11 cellular contexts compared by ENCODE assay signal in the genomic region with DNA sequence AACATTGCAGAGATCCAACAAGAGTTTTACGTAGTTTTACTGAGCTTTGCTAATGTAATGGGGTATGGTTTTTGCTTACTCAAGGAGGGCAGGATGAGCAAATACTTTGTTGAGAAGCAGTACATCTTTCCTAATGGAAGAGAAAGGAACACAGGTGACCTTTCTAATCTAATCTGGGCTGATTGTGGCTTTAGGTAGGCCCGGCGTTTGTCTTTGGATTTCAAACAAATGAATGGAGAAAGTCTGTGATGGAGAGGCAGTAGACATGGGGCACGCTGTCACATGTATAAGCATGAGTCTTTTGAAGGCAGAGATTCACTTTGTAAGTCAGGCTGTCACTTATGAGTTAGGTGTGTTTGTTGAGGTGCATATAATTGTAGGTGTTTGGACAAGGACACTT. TPM values are rescaled to one million over a fixed set of nuclear protein-coding genes. Genes with fewer than 3 reads are reported as not detected.
A peak's percentile ranks its signal among the peaks of the same experiment; 100 is the strongest.
DNase-seq lines count a peak whose midpoint lies in the region; ATAC-seq and TF ChIP-seq lines count a peak whose summit lies in the region.
"Had no signal": no experiment of that assay in that cellular context is flagged by ENCODE, and none has a peak within 500 bp of the region (broad histone marks: within the 10 kb centered on the region; RNA-seq: fewer than 3 reads in every experiment).

No MANE protein-coding gene starts in this region.

- H2BK5ac ChIP-seq in IMR-90 (ENCODE audit: low read depth, low read length, poor library complexity, severe bottlenecking), result no peak overlapping the region

- H4K91ac ChIP-seq in IMR-90 (ENCODE audit: insufficient read depth, low read depth, low read length), result no peak overlapping the region

- H3K56ac ChIP-seq in IMR-90 (ENCODE audit: extremely low read depth, insufficient read depth, low read length), result no peak overlapping the region

- H3K18ac ChIP-seq in IMR-90 (ENCODE audit: low read depth, low read length), result no peak overlapping the region; the same call in 1 of the 2 replicates

- intact Hi-C loops in IMR-90 (cut with micrococcal nuclease), result no loop called here
- intact Hi-C loops in ovary (cut with DNase I), result no loop called here

- no peak overlapping the region for H2AFZ ChIP-seq in IMR-90 (replicated peaks; ENCODE audit: low read length, poor library complexity)

- H3K4me1 ChIP-seq in IMR-90 (ENCODE audit: control insufficient read depth, insufficient read depth, low read length), result peaks cover 13% of the 10 kb centered on the region
- H3K4me1 ChIP-seq in ovary (ENCODE audit: insufficient read depth), result peaks cover 8% of the 10 kb centered on the region

- in situ Hi-C loops in IMR-90 (cut with MboI; ENCODE audit: low sequenced_read_pairs), result no loop called here

- no peak for TF ChIP-seq EP300 in ovary (IDR thresholded peaks at IDR 0.05)

- H4K20me1 ChIP-seq in IMR-90 (ENCODE audit: insufficient read depth, low read length), result peaks cover 47% of the 10 kb centered on the region

- H2BK20ac ChIP-seq in IMR-90 (ENCODE audit: low read depth, low read length), result no peak overlapping the region

- H3K4ac ChIP-seq in IMR-90 (ENCODE audit: low read depth, low read length), result no peak overlapping the region

- no peak overlapping the region for H3K27ac ChIP-seq in AG04450 (ENCODE audit: low read depth, low read length)
- H3K27ac ChIP-seq in IMR-90 (ENCODE audit: insufficient read depth, low read length), result no peak overlapping the region
- H3K27ac ChIP-seq in ovary, result peak overlapping the region in 1 of 2 donors; percentile 92

- H3K14ac ChIP-seq in IMR-90 (replicated peaks; ENCODE audit: low read depth, low read length), result peak overlapping the region; percentile 17

- no peak for TF ChIP-seq POLR2A in IMR-90 (IDR thresholded peaks at IDR 0.05; ENCODE audit: low read depth, low read length)
- no peak for TF ChIP-seq POLR2A in ovary (IDR thresholded peaks at IDR 0.05)

- peak overlapping the region; percentile 33 for H3K23ac ChIP-seq in IMR-90 (ENCODE audit: low read depth, low read length)

- H3K4me2 ChIP-seq in IMR-90 (ENCODE audit: low read depth, low read length), result peak overlapping the region; percentile 96

- H3K4me1 Mint-ChIP-seq in chondrocyte (ENCODE audit: low read depth), result peaks cover 35% of the 10 kb centered on the region
- peaks cover 16 to 65% (median 41%) of the 10 kb centered on the region in 4 donors for H3K4me1 Mint-ChIP-seq in naive thymus-derived CD8-positive, alpha-beta T cell

- H3K79me1 ChIP-seq in IMR-90 (ENCODE audit: low read depth in 1 of 2, low read length in 2 of 2), result peaks cover 20 to 59% of the 10 kb centered on the region in 2 experiments

- no peak overlapping the region for H2AK5ac ChIP-seq in IMR-90 (ENCODE audit: low read depth, low read length)

- H3K9me3 ChIP-seq in AG04450 (ENCODE audit: control insufficient read depth, insufficient read depth, low read length) (no peaks in the 10 kb centered on the region; the same call in 1 of the 2 replicates), IMR-90 (ENCODE audit: control insufficient read depth, insufficient read depth, low read length) (no peaks in the 10 kb centered on the region), ovary (no peaks in the 10 kb centered on the region)
- H3K9me3 ChIP-seq: pancreas had no signal

- TF ChIP-seq RAD21 in IMR-90 (IDR thresholded peaks at IDR 0.05; ENCODE audit: low read length), result no peak

- no peaks in the 10 kb centered on the region for H3K9me3 Mint-ChIP-seq in chondrocyte (ENCODE audit: low read depth)
- H3K9me3 Mint-ChIP-seq in naive thymus-derived CD8-positive, alpha-beta T cell, result no peaks in the 10 kb centered on the region

- H2AK9ac ChIP-seq in IMR-90 (replicated peaks; ENCODE audit: low read depth, low read length, poor library complexity), result no peak overlapping the region

- H3K4me3 ChIP-seq in AG04450 (ENCODE audit: low read depth, low read length), result peak overlapping the region; percentile 64
- H3K4me3 ChIP-seq in IMR-90 (ENCODE audit: insufficient read depth, low read depth, low read length), result peak overlapping the region; percentile 34
- H3K4me3 ChIP-seq in ovary, result no peak overlapping the region

- DNase-seq in AG04450 (ENCODE audit: low read depth, low spot score) (no peak), IMR-90 (no peak), chondrocyte (ENCODE audit: low spot score) (no peak), foreskin melanocyte (no peak), ovary (no peak), NCI-H748 (lab: John Stamatoyannopoulos, UW; ENCODE audit: unreplicated experiment) (no peak)
- DNase-seq in naive thymus-derived CD8-positive, alpha-beta T cell, result peak in 1 of 10 donors; percentile 17
- DNase-seq: activated naive CD4-positive, alpha-beta T cell treated with Interleukin-2 at 50 U/mL for 16 hours; NCI-H69 had no signal

- H3K9ac ChIP-seq in IMR-90 (ENCODE audit: low read depth, low read length), result peak overlapping the region; percentile 59; the same call in 1 of the 2 replicates

- no peak overlapping the region for H4K8ac ChIP-seq in IMR-90 (ENCODE audit: low read depth in 2 of 2, low read length in 2 of 2)

- no peak overlapping the region for H4K5ac ChIP-seq in IMR-90 (ENCODE audit: low read depth, low read length)

- H3K36me3 Mint-ChIP-seq in chondrocyte (ENCODE audit: low read depth), result no peaks in the 10 kb centered on the region
- peaks cover 0 to 3% (median 1%) of the 10 kb centered on the region in 3 donors for H3K36me3 Mint-ChIP-seq in naive thymus-derived CD8-positive, alpha-beta T cell

- peak overlapping the region; percentile 81 for H3K4me3 Mint-ChIP-seq in chondrocyte (ENCODE audit: unreplicated experiment)
- peak overlapping the region; percentile 62 to 94 (median 88) for H3K4me3 Mint-ChIP-seq in naive thymus-derived CD8-positive, alpha-beta T cell

- H3K9me1 ChIP-seq in IMR-90 (ENCODE audit: insufficient read depth, low read length), result peaks cover 18% of the 10 kb centered on the region

- no peak for ATAC-seq in IMR-90 (ENCODE audit: low read depth)
- no peak for ATAC-seq in naive thymus-derived CD8-positive, alpha-beta T cell
- no peak for ATAC-seq in GM21515 (IDR thresholded peaks at IDR 0.05; ENCODE audit: unreplicated experiment)

- H2BK15ac ChIP-seq in IMR-90 (ENCODE audit: low read depth, low read length), result no peak overlapping the region

- CTCF ChIA-PET in AG04450 (lab: Charles Lee) (interaction anchor here (0.6 to 0.9 kb wide), 2 partner anchors 9 to 12 kb away, joined by 4 to 7 read pairs; no protein-coding TSS in a partner anchor), IMR-90 (lab: Yijun Ruan, JAX) (interaction anchor here (1.7 kb wide), 1 partner anchor 23 kb away, joined by 5 read pairs; no protein-coding TSS in a partner anchor)

- H3K27me3 ChIP-seq in AG04450 (ENCODE audit: control insufficient read depth, insufficient read depth, low read length), result no peaks in the 10 kb centered on the region
- no peaks in the 10 kb centered on the region for H3K27me3 ChIP-seq in IMR-90 (ENCODE audit: control insufficient read depth, insufficient read depth, low read length)
- no peaks in the 10 kb centered on the region for H3K27me3 ChIP-seq in ovary
- H3K27me3 ChIP-seq: pancreas had no signal

- peak overlapping the region; percentile 93 for H3K27ac Mint-ChIP-seq in chondrocyte (ENCODE audit: unreplicated experiment)
- peak overlapping the region; percentile 43 to 96 (median 84) for H3K27ac Mint-ChIP-seq in naive thymus-derived CD8-positive, alpha-beta T cell

- no peaks in the 10 kb centered on the region for H3K27me3 Mint-ChIP-seq in chondrocyte (ENCODE audit: low read depth)
- H3K27me3 Mint-ChIP-seq in naive thymus-derived CD8-positive, alpha-beta T cell, result no peaks in the 10 kb centered on the region

- TF ChIP-seq CTCF in AG04450 (IDR thresholded peaks at IDR 0.05; ENCODE audit: low read depth, low read length) (no peak), IMR-90 (conservative IDR thresholded peaks at IDR 0.05; ENCODE audit: low read depth, low read length) (no peak), chondrocyte (IDR thresholded peaks at IDR 0.05) (no peak), ovary (IDR thresholded peaks at IDR 0.05) (no peak)

- dilution Hi-C loops in IMR-90 (cut with HindIII; ENCODE audit: low sequenced_read_pairs, unreplicated experiment), result no loop called here

- no peak overlapping the region for H2BK120ac ChIP-seq in IMR-90 (ENCODE audit: low read depth, low read length)

- H3K36me3 ChIP-seq in IMR-90 (ENCODE audit: control insufficient read depth, insufficient read depth, low read length) (peaks cover 3% of the 10 kb centered on the region; the same call in 1 of the 2 replicates), ovary (no peaks in the 10 kb centered on the region)
- H3K36me3 ChIP-seq: pancreas had no signal

- POLR2A ChIA-PET in AG04450 (lab: Yijun Ruan, JAX), result interaction anchor here (0.6 to 0.7 kb wide), 3 partner anchors 10 to 87 kb away, joined by 3 to 8 read pairs (median 7); no protein-coding TSS in a partner anchor
- POLR2A ChIA-PET in IMR-90 (lab: Charles Lee; ENCODE audit: unreplicated experiment), result no interaction called here
- POLR2A ChIA-PET in naive thymus-derived CD8-positive, alpha-beta T cell (lab: Charles Lee), result interaction anchor here (0.6 to 2.4 kb wide), 5 partner anchors 12 to 1230 kb away, joined by 3 to 20 read pairs (median 3); partner anchors contain the start of gene DDI2

- BruUV-seq in IMR-90 (replicated peaks; lab: Mats Ljungman, UMichigan), result TSS peak; percentile 39

- 67% methylated on average over 3 of the region's 4 CpGs; no CpG with 5 or more reads in 1 of the 2 experiments for WGBS in IMR-90 (ENCODE audit: extremely low coverage in 2 of 2, insufficient read length in 1 of 2), 2 experiments
- 37 to 42% (median 42%) methylated on average over 4 of the region's 4 CpGs for WGBS in ovary, 3 donors

RNA-seq across cellular contexts. Expression of gene PLEKHM2, which starts 1.7 kb away (rescaled TPM):
- 24.4 and 37.1 TPM in 2 replicates for polyA plus RNA-seq in AG04450 (2011; rRNA removed)
- 42.9 and 52.3 TPM in 2 replicates for polyA minus RNA-seq in AG04450 (2011; rRNA and poly(A)+ RNA removed)
- total RNA-seq in IMR-90 (2012; rRNA removed), result 23.1 and 24.7 TPM in 2 replicates
- 48.0 and 51.2 TPM in 2 replicates for polyA plus RNA-seq in IMR-90 (2012; rRNA removed)
- 36.8 and 54.1 TPM in 2 replicates for polyA plus RNA-seq in IMR-90 (2012; cell fraction: cytosol; rRNA removed)
- 90.9 and 180 TPM in 2 replicates for polyA plus RNA-seq in IMR-90 (2012; cell fraction: nucleus; rRNA removed; ENCODE audit: low replicate concordance)
- 63.6 to 68.3 TPM (median 66.0 TPM) in 3 replicates for total RNA-seq in chondrocyte
- 10 to 100 TPM; 60.3 to 66.7 TPM for total RNA-seq in naive thymus-derived CD8-positive, alpha-beta T cell
- 10 to 100 TPM in 1 of 3 donors, 1 to 10 TPM in 2; 5.4 to 13.8 (median 5.4) TPM for polyA plus RNA-seq in naive thymus-derived CD8-positive, alpha-beta T cell
- total RNA-seq in ovary, result 10 to 100 TPM; 26.5 to 81.8 (median 55.1) TPM
- 10 to 100 TPM; 22.1 to 45.0 TPM for polyA plus RNA-seq in ovary

RNA-seq across cellular contexts. Expression of gene SLC25A34, which starts 50.2 kb away (rescaled TPM):
- polyA plus RNA-seq in AG04450 (2011; rRNA removed) (0.46 and 0.60 TPM in 2 replicates), IMR-90 (2012; rRNA removed) (0.72 and 1.1 TPM in 2 replicates), ovary (1 to 10 TPM; 1.0 to 1.3 TPM)
- polyA minus RNA-seq in AG04450 (2011; rRNA and poly(A)+ RNA removed), result 0.17 and 0.46 TPM in 2 replicates
- total RNA-seq in IMR-90 (2012; rRNA removed) (under 0.01 TPM in 1 of 2 replicates, not detected in the other), chondrocyte (0.90 to 1.9 TPM (median 1.3 TPM) in 3 replicates), ovary (1 to 10 TPM; 1.1 to 2.5 (median 2.0) TPM)
- 0.08 and 0.45 TPM in 2 replicates for polyA plus RNA-seq in IMR-90 (2012; cell fraction: cytosol; rRNA removed)
- 5.3 and 9.5 TPM in 2 replicates for polyA plus RNA-seq in IMR-90 (2012; cell fraction: nucleus; rRNA removed; ENCODE audit: low replicate concordance)
- total RNA-seq in naive thymus-derived CD8-positive, alpha-beta T cell, result 1 to 10 TPM; 2.6 to 3.5 TPM
- polyA plus RNA-seq in naive thymus-derived CD8-positive, alpha-beta T cell, result under 1 TPM; 0.09 to 0.30 (median 0.13) TPM

RNA-seq across cellular contexts. Expression of gene TMEM82, which starts 56.5 kb away (rescaled TPM):
- polyA plus RNA-seq in AG04450 (2011; rRNA removed) (not detected in 2 replicates), IMR-90 (2012; rRNA removed) (not detected in 2 replicates), ovary (not detected)
- not detected in 2 replicates for polyA minus RNA-seq in AG04450 (2011; rRNA and poly(A)+ RNA removed)
- total RNA-seq in IMR-90 (2012; rRNA removed) (not detected in 2 replicates), chondrocyte (not detected in 3 replicates), ovary (not detected)
- not detected in 2 replicates for polyA plus RNA-seq in IMR-90 (2012; cell fraction: cytosol; rRNA removed)
- not detected in 2 replicates for polyA plus RNA-seq in IMR-90 (2012; cell fraction: nucleus; rRNA removed; ENCODE audit: low replicate concordance)
- total RNA-seq in naive thymus-derived CD8-positive, alpha-beta T cell, result not detected
- polyA plus RNA-seq in naive thymus-derived CD8-positive, alpha-beta T cell, result not detected
- total RNA-seq: pancreas had no signal
- polyA plus RNA-seq: pancreas had no signal
